In the genomic region with DNA sequence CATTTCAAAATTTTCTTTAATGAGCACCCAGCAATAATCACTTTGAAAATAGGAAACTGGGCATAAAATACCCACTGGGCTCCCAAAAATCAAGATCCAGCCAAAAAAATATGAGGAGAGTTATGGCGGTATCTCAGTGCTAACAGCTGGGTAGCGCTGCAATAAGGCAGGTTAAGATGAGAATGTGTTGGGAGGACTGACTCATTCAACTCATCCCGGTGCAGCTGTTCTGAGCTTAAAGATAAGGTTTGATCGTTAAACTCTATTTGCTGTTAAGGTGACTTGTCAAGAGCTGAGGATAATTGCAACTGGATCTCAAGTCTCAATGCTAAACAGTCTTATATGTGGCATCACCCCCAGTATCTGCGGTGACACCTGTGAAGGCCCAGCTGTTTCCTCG, we compare ENCODE assay signal across 8 cellular contexts.
"Had no signal": no experiment of that assay in that cellular context is flagged by ENCODE, and none has a peak within 500 bp of the region (broad histone marks: within the 10 kb centered on the region; RNA-seq: fewer than 3 reads in every experiment).

No MANE protein-coding gene starts in this region.

- FAIRE-seq: G401.6, GM12878, GM12891, GM12892, GM18507, GM19239 had no signal

- ATAC-seq: GM12878 had no signal

- DNase-seq: GDM1, GF-D8 had no signal

- H3K4me3 ChIP-seq: GM12878 had no signal
